1 cellular context compared by ENCODE assay signal in the genomic region with DNA sequence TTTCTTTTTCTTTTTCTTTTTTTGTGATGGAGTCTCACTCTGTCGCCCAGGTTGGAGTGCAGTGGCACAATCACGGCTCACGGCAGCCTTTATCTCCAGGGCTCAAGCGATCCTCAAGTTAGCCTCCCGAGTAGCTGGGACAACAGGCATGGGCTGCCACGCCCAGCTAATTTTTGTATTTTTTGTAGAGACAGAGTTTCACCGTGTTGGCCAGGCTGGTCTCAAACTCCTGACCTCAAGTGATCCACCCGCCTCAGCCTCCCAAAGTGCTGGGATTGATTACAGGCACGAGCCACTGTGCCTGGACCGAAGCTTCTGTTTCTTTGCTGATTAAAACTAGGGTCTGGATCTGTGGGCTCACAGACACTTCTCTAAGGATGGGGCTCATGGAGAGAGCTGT. TPM values are rescaled to one million over a fixed set of nuclear protein-coding genes. Genes with fewer than 3 reads are reported as not detected.
"Had no signal": no experiment of that assay in that cellular context is flagged by ENCODE, and none has a peak within 500 bp of the region (broad histone marks: within the 10 kb centered on the region; RNA-seq: fewer than 3 reads in every experiment).

No MANE protein-coding gene starts in this region.

RNA-seq across cellular contexts. Expression of gene CDH23, which starts 37.8 kb away (rescaled TPM):
- total RNA-seq: PC-3 had no signal
